ENCODE assay signal across 8 cellular contexts in the genomic region with DNA sequence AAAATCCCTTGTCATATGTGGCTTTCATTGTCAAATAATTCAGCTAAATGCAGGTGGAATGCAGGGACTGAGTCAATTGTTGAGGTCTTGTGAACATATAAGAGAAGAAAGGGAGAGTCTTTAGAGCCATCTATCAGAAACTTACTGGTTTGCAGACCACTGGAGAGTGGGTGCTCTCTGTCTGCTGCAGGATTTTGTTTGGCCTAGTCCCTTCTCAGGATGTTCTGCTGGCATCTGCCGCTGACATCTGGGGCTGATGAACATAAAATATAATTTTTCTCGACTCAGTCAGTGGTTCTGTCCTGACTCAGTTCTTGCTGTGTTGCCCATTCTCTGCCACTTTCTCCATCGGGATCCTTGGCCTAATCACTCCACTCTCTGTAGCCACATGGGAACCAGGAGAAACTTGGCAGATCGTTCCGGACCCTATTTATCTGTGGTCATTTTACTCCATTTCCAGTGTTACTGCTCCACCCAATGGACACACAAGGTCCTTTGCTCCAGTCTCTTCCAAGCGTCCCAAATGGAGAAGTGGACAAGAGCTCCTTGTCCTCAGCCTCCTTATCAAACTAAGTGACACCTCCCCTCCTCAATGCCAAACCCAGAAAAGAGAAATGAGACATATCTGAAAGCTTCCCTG.
A peak's percentile ranks its signal among the peaks of the same experiment; 100 is the strongest.
DNase-seq lines count a peak whose midpoint lies in the region; ATAC-seq, FAIRE-seq and TF ChIP-seq lines count a peak whose summit lies in the region.

No MANE protein-coding gene starts in this region.

- no peaks in the 10 kb centered on the region for H3K9me3 ChIP-seq in pancreas

- H3K36me3 ChIP-seq in pancreas, result no peaks in the 10 kb centered on the region

- H3K27ac ChIP-seq in pancreas, result no peak overlapping the region

- intact Hi-C loops in pancreas (cut with DNase I), result no loop called here

- H3K4me3 ChIP-seq in pancreas, result no peak overlapping the region

- FAIRE-seq in pancreas (lab: Jason Lieb, UNC), result no peak

- H3K27me3 ChIP-seq in pancreas, result peaks cover 0 to 4% (median 0%) of the 10 kb centered on the region in 4 donors

- in situ Hi-C loops in SK-MEL-5 (cut with HindIII; ENCODE audit: low pct_unique_long_range_greater_than_20kb, low sequenced_read_pairs), result no loop called here

- ATAC-seq in pancreas (peak in 3 of 4 donors; percentile 32 to 69 (median 46)), GM19035 (IDR thresholded peaks at IDR 0.05; ENCODE audit: unreplicated experiment) (no peak)

- WGBS in pancreas, 2 donors, result 29 to 33% methylated on average over 6 of the region's 6 CpGs

- DNase-seq in ELF-1 (ENCODE audit: low read depth, low spot score) (peak; percentile 59), SK-MEL-5 (ENCODE audit: low read depth, low spot score) (peak; percentile 63), foreskin melanocyte (peak; percentile 10), pancreas (peak in 1 of 6 donors; percentile 13), NCI-H510A treated with DMSO at 0.1 percent for 48 hours (lab: John Stamatoyannopoulos, UW) (no peak), GM10266 (ENCODE audit: extremely low spot score) (no peak)
- no peak for DNase-seq in activated naive CD4-positive, alpha-beta T cell treated with anti-CD3 and anti-CD28 coated beads, Interleukin-2, amount 50 U/mL, for 16 hours

- no peaks in the 10 kb centered on the region for H3K4me1 ChIP-seq in pancreas

- TF ChIP-seq CTCF in pancreas (IDR thresholded peaks at IDR 0.05), result no peak
- TF ChIP-seq CTCF in GM10266 (IDR thresholded peaks at IDR 0.05; ENCODE audit: control insufficient read depth, insufficient read depth, low read depth, missing control alignments), result no peak

Comparison
In these comparisons a context has a peak if more than half of its experiments do, and no peak if none do; other contexts are left out.
1. DNase-seq: peak in ELF-1 (single experiment), SK-MEL-5 (single experiment) and foreskin melanocyte (single experiment); none in NCI-H510A treated with DMSO at 0.1 percent for 48 hours (single experiment), activated naive CD4-positive, alpha-beta T cell treated with anti-CD3 and anti-CD28 coated beads, Interleukin-2, amount 50 U/mL, for 16 hours (single experiment) and GM10266 (single experiment).